Comparison of ENCODE assay signal across 8 cellular contexts in the genomic region with DNA sequence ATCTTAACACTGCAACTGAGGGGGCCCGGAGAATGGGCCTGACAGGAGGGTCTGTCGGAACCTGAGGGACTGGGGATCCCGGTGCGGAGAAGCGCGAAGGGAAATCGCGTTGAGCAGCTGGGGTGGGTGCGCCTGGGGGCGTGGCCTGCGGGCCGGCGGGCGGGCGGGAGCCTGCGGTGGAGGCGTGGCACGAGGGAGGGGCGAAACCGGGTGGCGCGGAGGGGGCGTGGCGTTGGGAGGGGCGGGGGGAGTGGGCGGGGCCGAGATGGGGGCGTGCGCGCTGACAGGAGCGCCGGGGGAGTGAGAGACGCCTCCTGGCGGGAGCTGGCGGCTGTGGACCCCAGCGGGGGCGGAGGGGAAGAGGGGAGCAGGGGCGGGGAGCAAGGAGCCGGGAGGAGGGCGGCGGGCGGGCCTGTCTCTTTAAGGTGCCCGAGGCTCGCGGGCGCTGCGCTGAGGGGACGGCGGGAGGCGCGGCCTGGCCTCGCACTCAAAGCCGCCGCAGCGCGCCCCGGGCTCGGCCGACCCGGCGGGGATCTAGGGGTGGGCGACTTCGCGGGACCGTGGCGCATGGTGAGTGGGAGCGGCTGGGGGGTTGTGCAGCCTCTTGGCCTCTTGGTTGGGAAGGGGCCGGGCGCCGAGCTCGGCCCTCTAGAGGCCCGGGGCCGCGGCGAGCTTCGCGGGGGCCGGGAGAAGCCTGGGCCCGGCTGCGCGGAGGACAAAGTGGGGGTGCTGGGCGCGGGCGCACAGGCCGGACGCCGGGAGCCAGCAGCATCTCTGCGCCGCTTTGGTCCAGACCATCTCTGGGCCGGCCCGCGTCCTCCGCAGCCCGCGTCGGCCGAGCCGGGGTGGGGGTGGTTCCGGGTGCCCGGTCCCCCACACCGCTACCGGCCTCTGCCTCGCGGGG. TPM values are rescaled to one million over a fixed set of nuclear protein-coding genes. Genes with fewer than 3 reads are reported as not detected.
A peak's percentile ranks its signal among the peaks of the same experiment; 100 is the strongest.
DNase-seq lines count a peak whose midpoint lies in the region; ATAC-seq and TF ChIP-seq lines count a peak whose summit lies in the region.

A gene (plus strand): TSS at position 423 of the 904 bp plus-strand sequence. CDS start 2,457 bp downstream, outside the sequence.

- peaks cover 15% of the 10 kb centered on the region for H3K27me3 Mint-ChIP-seq in progenitor cell of endocrine pancreas

- H3K27ac ChIP-seq in upper lobe of right lung, result peak within 1 kb of the TSS; percentile 82

- H3K9me3 Mint-ChIP-seq in progenitor cell of endocrine pancreas (ENCODE audit: low read depth), result no peaks in the 10 kb centered on the region

- no peaks in the 10 kb centered on the region for H3K36me3 ChIP-seq in upper lobe of right lung

- no peaks in the 10 kb centered on the region for H3K9me3 ChIP-seq in upper lobe of right lung

- DNase-seq in NCI-H1105 (lab: John Stamatoyannopoulos, UW) (peak; percentile 32), T follicular helper cell (ENCODE audit: low read depth) (peak; percentile 88), amniotic epithelial cell (ENCODE audit: low read depth) (peak; percentile 91), left cardiac atrium (peak; percentile 94), progenitor cell of endocrine pancreas (ENCODE audit: low spot score, unreplicated experiment) (peak; percentile 93), upper lobe of right lung (peak; percentile 98)

- H3K27ac Mint-ChIP-seq in progenitor cell of endocrine pancreas, result peak within 1 kb of the TSS; percentile 97

- H3K4me3 Mint-ChIP-seq in progenitor cell of endocrine pancreas (ENCODE audit: low read depth), result peak within 1 kb of the TSS; percentile 87

- peak; percentile 84 for ATAC-seq in HG02642 (IDR thresholded peaks at IDR 0.05; ENCODE audit: poor library complexity, unreplicated experiment)
- peak; percentile 95 to 98 for ATAC-seq in left cardiac atrium
- ATAC-seq in upper lobe of right lung, result peak; percentile 97

- H3K4me3 ChIP-seq in GM12875 (ENCODE audit: low read depth, low read length) (peak within 1 kb of the TSS; percentile 89), upper lobe of right lung (peak within 1 kb of the TSS; percentile 87)

- H3K4me1 Mint-ChIP-seq in progenitor cell of endocrine pancreas (ENCODE audit: low read depth), result peaks cover 6% of the 10 kb centered on the region

- no peaks in the 10 kb centered on the region for H3K27me3 ChIP-seq in upper lobe of right lung

- H3K36me3 Mint-ChIP-seq in progenitor cell of endocrine pancreas (ENCODE audit: insufficient read depth), result peaks cover 2% of the 10 kb centered on the region

- H3K4me1 ChIP-seq in upper lobe of right lung, result peaks cover 6% of the 10 kb centered on the region

- intact Hi-C loops in left cardiac atrium (cut with DNase I) (no loop called here), upper lobe of right lung (cut with DNase I) (no loop called here)

- TF ChIP-seq CTCF in GM12875 (IDR thresholded peaks at IDR 0.05; ENCODE audit: borderline replicate concordance, insufficient read depth, low read depth, low read length) (peak; percentile 60), progenitor cell of endocrine pancreas (IDR thresholded peaks at IDR 0.05; ENCODE audit: unreplicated experiment) (peak; percentile 45), upper lobe of right lung (IDR thresholded peaks at IDR 0.05) (peak; percentile 40)

RNA-seq across cellular contexts. Expression of the gene that starts here (rescaled TPM):
- total RNA-seq in left cardiac atrium, result 10 to 100 TPM; 15.1 to 15.4 TPM
- total RNA-seq in progenitor cell of endocrine pancreas, result 38.1 and 40.4 TPM in 2 replicates
- total RNA-seq in upper lobe of right lung, result 37.6 TPM

Comparison
In these comparisons a context has a peak if more than half of its experiments do, and no peak if none do; other contexts are left out.
1. Peak in every context shown above with its lines: DNase-seq, ATAC-seq, H3K4me3 ChIP-seq and H3K27ac ChIP-seq.
2. DNase-seq: peak in every context shown above with its lines; median percentile 98 in upper lobe of right lung; 94 in left cardiac atrium; 93 in progenitor cell of endocrine pancreas; 91 in amniotic epithelial cell; 88 in T follicular helper cell; 32 in NCI-H1105.